In the genomic region with DNA sequence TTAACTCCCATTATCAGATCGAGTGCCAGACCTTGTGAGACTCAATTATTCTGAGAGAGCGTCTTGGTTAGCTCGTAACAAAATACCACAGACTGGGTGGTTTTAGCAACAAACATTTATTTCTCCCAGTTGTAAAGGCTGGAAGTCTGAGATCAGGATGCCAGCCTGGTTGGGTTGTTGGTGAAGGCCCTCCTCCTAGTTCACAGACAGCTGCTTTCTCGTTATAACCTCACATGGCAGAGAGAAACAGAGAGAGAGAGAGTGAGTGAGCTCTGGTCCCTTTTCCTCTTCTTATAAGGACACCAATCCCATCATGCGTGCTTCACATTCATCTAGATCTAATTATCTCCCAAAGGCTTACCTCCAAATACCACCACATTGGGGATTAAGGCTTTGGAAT, we compare ENCODE assay signal across 8 cellular contexts.
"Had no signal": no experiment of that assay in that cellular context is flagged by ENCODE, and none has a peak within 500 bp of the region (broad histone marks: within the 10 kb centered on the region; RNA-seq: fewer than 3 reads in every experiment).

No MANE protein-coding gene starts in this region.

- H3K4me3 ChIP-seq: K562 had no signal

- H3K4me3 Mint-ChIP-seq: H9 had no signal

- DNase-seq: GOT3, H9, HCEC 1CT, IMR-90, KG1 had no signal

- ATAC-seq: K562 had no signal

- FAIRE-seq: H54, HTR-8/SVneo, K562 had no signal
